ENCODE assay signal across 13 cellular contexts in genomic region chr1:41044197-41044596, GRCh38. TPM values are rescaled to one million over a fixed set of nuclear protein-coding genes. Genes with fewer than 3 reads are reported as not detected.
DNase-seq lines count a peak whose midpoint lies in the region; ATAC-seq and TF ChIP-seq lines count a peak whose summit lies in the region.
"Had no signal": no experiment of that assay in that cellular context is flagged by ENCODE, and none has a peak within 500 bp of the region (broad histone marks: within the 10 kb centered on the region; RNA-seq: fewer than 3 reads in every experiment).

No MANE protein-coding gene starts in this region.

- H3K9ac ChIP-seq in mesenchymal stem cell (ENCODE audit: low read length), result no peak overlapping the region

- DNase-seq in activated naive CD4-positive, alpha-beta T cell treated with anti-CD3 and anti-CD28 coated beads, Interleukin-2, amount 50 U/mL, for 72 hours (ENCODE audit: low spot score in 2 of 2), result no peak
- DNase-seq in activated naive CD4-positive, alpha-beta T cell treated with Interleukin-2 at 50 U/mL for 16 hours, result no peak
- no peak for DNase-seq in ascending aorta (ENCODE audit: low spot score in 2 of 2)
- DNase-seq in mesenchymal stem cell, result no peak
- no peak for DNase-seq in type B pancreatic cell (ENCODE audit: extremely low spot score, unreplicated experiment)
- DNase-seq in CD8-positive, alpha-beta T cell, result no peak
- no peak for DNase-seq in NK-92 (lab: John Stamatoyannopoulos, UW; ENCODE audit: unreplicated experiment)
- DNase-seq: activated naive CD8-positive, alpha-beta T cell treated with anti-CD3 and anti-CD28 coated beads, Interleukin-2, amount 50 U/mL, for 24 hours; glutamatergic neuron; Kasumi-1; NCI-H1436 treated with DMSO at 0.1 percent for 48 hours; stimulated activated CD4-positive, alpha-beta T cell treated with anti-CD3 and anti-CD28 coated beads, Interleukin-12 subunit alpha, Interleukin-12 subunit beta, amount 100 ng/mL, for 4 hours had no signal

- H2AK5ac ChIP-seq in mesenchymal stem cell (ENCODE audit: low read length, severe bottlenecking), result no peak overlapping the region

- 85% methylated on average over 2 of the region's 2 CpGs for WGBS in mesenchymal stem cell

- no peak overlapping the region for H2BK120ac ChIP-seq in mesenchymal stem cell (ENCODE audit: low read depth, low read length)

- no peak overlapping the region for H3K14ac ChIP-seq in mesenchymal stem cell (ENCODE audit: low read length in 2 of 2)

- H3K4me1 ChIP-seq in ascending aorta, result peaks cover 6 to 35% of the 10 kb centered on the region in 2 donors
- peaks cover 1% of the 10 kb centered on the region for H3K4me1 ChIP-seq in mesenchymal stem cell (ENCODE audit: control insufficient read depth, insufficient read depth, low read depth, low read length)
- no peaks in the 10 kb centered on the region for H3K4me1 ChIP-seq in CD8-positive, alpha-beta T cell (ENCODE audit: insufficient read depth, low read length)

- no peak overlapping the region for H4K91ac ChIP-seq in mesenchymal stem cell (ENCODE audit: low read length)

- H2AFZ ChIP-seq in mesenchymal stem cell (ENCODE audit: low read depth, low read length), result no peak overlapping the region

- H3K18ac ChIP-seq in mesenchymal stem cell (ENCODE audit: low read depth in 1 of 2, low read length in 2 of 2), result peak overlapping the region in 1 of 2 experiments; percentile 34

- H3K4me2 ChIP-seq in mesenchymal stem cell (ENCODE audit: low read length, poor library complexity, severe bottlenecking), result no peak overlapping the region

- POLR2A ChIA-PET in CD8-positive, alpha-beta T cell (lab: Charles Lee), result no interaction called here

- H3K4me3 Mint-ChIP-seq in type B pancreatic cell, result no peak overlapping the region
- H3K4me3 Mint-ChIP-seq in CD8-positive, alpha-beta T cell, result no peak overlapping the region
- H3K4me3 Mint-ChIP-seq: activated naive CD8-positive, alpha-beta T cell treated with anti-CD3 and anti-CD28 coated beads, Interleukin-2, amount 50 U/mL, for 24 hours had no signal

- peaks cover 6% of the 10 kb centered on the region for H3K4me1 Mint-ChIP-seq in type B pancreatic cell (ENCODE audit: unreplicated experiment)
- no peaks in the 10 kb centered on the region for H3K4me1 Mint-ChIP-seq in CD8-positive, alpha-beta T cell (ENCODE audit: low read depth)

- no peak overlapping the region for H2BK5ac ChIP-seq in mesenchymal stem cell (ENCODE audit: low read depth, low read length, poor library complexity, severe bottlenecking)

- H3K4me3 ChIP-seq in ascending aorta, result no peak overlapping the region
- no peak overlapping the region for H3K4me3 ChIP-seq in mesenchymal stem cell (ENCODE audit: insufficient read depth in 1 of 2, low read depth in 1 of 2, low read length in 2 of 2)
- no peak overlapping the region for H3K4me3 ChIP-seq in CD8-positive, alpha-beta T cell (ENCODE audit: low read depth, low read length)

- no peaks in the 10 kb centered on the region for H3K9me3 Mint-ChIP-seq in activated naive CD4-positive, alpha-beta T cell treated with anti-CD3 and anti-CD28 coated beads, Interleukin-2, amount 50 U/mL, for 72 hours
- H3K9me3 Mint-ChIP-seq in type B pancreatic cell, result no peaks in the 10 kb centered on the region
- H3K9me3 Mint-ChIP-seq in CD8-positive, alpha-beta T cell, result no peaks in the 10 kb centered on the region
- H3K9me3 Mint-ChIP-seq: activated naive CD8-positive, alpha-beta T cell treated with anti-CD3 and anti-CD28 coated beads, Interleukin-2, amount 50 U/mL, for 24 hours had no signal

- no peaks in the 10 kb centered on the region for H3K27me3 Mint-ChIP-seq in type B pancreatic cell
- H3K27me3 Mint-ChIP-seq in CD8-positive, alpha-beta T cell (ENCODE audit: low read depth), result no peaks in the 10 kb centered on the region
- H3K27me3 Mint-ChIP-seq: activated naive CD8-positive, alpha-beta T cell treated with anti-CD3 and anti-CD28 coated beads, Interleukin-2, amount 50 U/mL, for 24 hours had no signal

- CTCF ChIA-PET in CD8-positive, alpha-beta T cell (lab: Charles Lee), result no interaction called here

- intact Hi-C loops in ascending aorta (cut with DNase I), result loop anchor here (2.0 to 10.0 kb wide), 3 partner anchors 57 to 321 kb away; partner anchors contain the start of gene FOXO6
- intact Hi-C loops in CD8-positive, alpha-beta T cell (cut with DNase I, micrococcal nuclease), result no loop called here

- H3K36me3 ChIP-seq in ascending aorta, result peaks cover 10 to 28% of the 10 kb centered on the region in 2 donors
- peaks cover 17 to 25% of the 10 kb centered on the region in 2 experiments for H3K36me3 ChIP-seq in mesenchymal stem cell (ENCODE audit: control insufficient read depth in 1 of 2, insufficient read depth in 2 of 2, low read depth in 1 of 2, low read length in 2 of 2)
- H3K36me3 ChIP-seq in CD8-positive, alpha-beta T cell (ENCODE audit: insufficient read depth, low read length), result peaks cover 3% of the 10 kb centered on the region

- no peaks in the 10 kb centered on the region for H3K79me1 ChIP-seq in mesenchymal stem cell (replicated peaks; ENCODE audit: low read length, poor library complexity, severe bottlenecking)

- no peaks in the 10 kb centered on the region for H3K36me3 Mint-ChIP-seq in activated naive CD4-positive, alpha-beta T cell treated with anti-CD3 and anti-CD28 coated beads, Interleukin-2, amount 50 U/mL, for 72 hours
- H3K36me3 Mint-ChIP-seq in type B pancreatic cell, result peaks cover 37% of the 10 kb centered on the region
- peaks cover 67% of the 10 kb centered on the region for H3K36me3 Mint-ChIP-seq in CD8-positive, alpha-beta T cell

- TF ChIP-seq CTCF in ascending aorta (IDR thresholded peaks at IDR 0.05) (no peak), type B pancreatic cell (conservative IDR thresholded peaks at IDR 0.05) (no peak)
- no peak for TF ChIP-seq CTCF in CD8-positive, alpha-beta T cell (IDR thresholded peaks at IDR 0.05)

- H3K27me3 ChIP-seq in ascending aorta (no peaks in the 10 kb centered on the region), mesenchymal stem cell (ENCODE audit: control insufficient read depth in 1 of 2, insufficient read depth in 1 of 2, low read length in 2 of 2) (no peaks in the 10 kb centered on the region)
- no peaks in the 10 kb centered on the region for H3K27me3 ChIP-seq in CD8-positive, alpha-beta T cell (ENCODE audit: insufficient read depth, low read length)

- peak overlapping the region; percentile 1 for H4K8ac ChIP-seq in mesenchymal stem cell (ENCODE audit: low read length)

- ATAC-seq in activated naive CD4-positive, alpha-beta T cell treated with anti-CD3 and anti-CD28 coated beads, Interleukin-2, amount 50 U/mL, for 72 hours, result no peak
- ATAC-seq in CD8-positive, alpha-beta T cell, result no peak
- no peak for ATAC-seq in GM21381 (IDR thresholded peaks at IDR 0.05; ENCODE audit: unreplicated experiment)
- ATAC-seq: activated naive CD8-positive, alpha-beta T cell treated with anti-CD3 and anti-CD28 coated beads, Interleukin-2, amount 50 U/mL, for 24 hours had no signal

- no peak overlapping the region for H3K4ac ChIP-seq in mesenchymal stem cell (ENCODE audit: low read depth in 1 of 2, low read length in 2 of 2)

- peak overlapping the region in 1 of 2 experiments; percentile 14 for H3K23ac ChIP-seq in mesenchymal stem cell (ENCODE audit: low read length in 2 of 2)

- H3K9me3 ChIP-seq in ascending aorta, result no peaks in the 10 kb centered on the region
- no peaks in the 10 kb centered on the region for H3K9me3 ChIP-seq in mesenchymal stem cell (ENCODE audit: control insufficient read depth, low read length)
- H3K9me3 ChIP-seq in CD8-positive, alpha-beta T cell (ENCODE audit: low read length), result no peaks in the 10 kb centered on the region

- H3K27ac Mint-ChIP-seq in activated naive CD4-positive, alpha-beta T cell treated with anti-CD3 and anti-CD28 coated beads, Interleukin-2, amount 50 U/mL, for 72 hours, result peak overlapping the region; percentile 5 to 36
- H3K27ac Mint-ChIP-seq in type B pancreatic cell, result peak overlapping the region; percentile 14
- no peak overlapping the region for H3K27ac Mint-ChIP-seq in CD8-positive, alpha-beta T cell
- H3K27ac Mint-ChIP-seq: activated naive CD8-positive, alpha-beta T cell treated with anti-CD3 and anti-CD28 coated beads, Interleukin-2, amount 50 U/mL, for 24 hours had no signal

- H3K27ac ChIP-seq in ascending aorta (peak overlapping the region; percentile 76 to 88), mesenchymal stem cell (ENCODE audit: low read length, poor library complexity, severe bottlenecking) (no peak overlapping the region)
- no peak overlapping the region for H3K27ac ChIP-seq in CD8-positive, alpha-beta T cell (ENCODE audit: low read depth, low read length)

- H2BK15ac ChIP-seq in mesenchymal stem cell (ENCODE audit: low read depth, poor library complexity, severe bottlenecking), result no peak overlapping the region

- H2BK12ac ChIP-seq in mesenchymal stem cell (ENCODE audit: low read length in 2 of 2), result no peak overlapping the region

RNA-seq across cellular contexts. Expression of gene SLFNL1, which starts 22.7 kb away (rescaled TPM):
- total RNA-seq in activated naive CD4-positive, alpha-beta T cell treated with anti-CD3 and anti-CD28 coated beads, Interleukin-2, amount 50 U/mL, for 72 hours, result under 1 TPM; 0.11 to 0.39 TPM
- total RNA-seq in ascending aorta, result not detected
- 0.04 TPM for polyA plus RNA-seq in mesenchymal stem cell (2013, experiment 1 of 2)
- 0.03 TPM for polyA plus RNA-seq in mesenchymal stem cell (2013, experiment 2 of 2)
- 0.14 and 0.60 TPM in 2 replicates for total RNA-seq in type B pancreatic cell (ENCODE audit: low replicate concordance)
- under 1 TPM; 0.14 to 0.16 TPM for total RNA-seq in CD8-positive, alpha-beta T cell

Comparison
In these comparisons a context has a peak if more than half of its experiments do, and no peak if none do; other contexts are left out.
1. H3K27ac ChIP-seq: peak in ascending aorta (2 of 2); none in mesenchymal stem cell (single experiment) and CD8-positive, alpha-beta T cell (single experiment).